1 cellular context compared by ENCODE assay signal in genomic region chr10:95573953-95574604, GRCh38.
TF ChIP-seq lines count a peak whose summit lies in the region.

No MANE protein-coding gene starts in this region.

TF ChIP-seq in GM12878, 131 proteins besides CTCF, POLR2A, EP300 and RAD21:
- TF ChIP-seq TAF1 (IDR thresholded peaks at IDR 0.05; ENCODE audit: borderline replicate concordance, low read depth, low read length) (no peak), BACH1 (IDR thresholded peaks at IDR 0.05; ENCODE audit: borderline replicate concordance) (no peak), STAT1 (conservative IDR thresholded peaks at IDR 0.05) (no peak), SUPT20H (IDR thresholded peaks at IDR 0.05; ENCODE audit: borderline replicate concordance, control insufficient read depth, low read depth, low read length) (no peak), LARP7 (IDR thresholded peaks at IDR 0.05) (no peak), RELB (IDR thresholded peaks at IDR 0.05; ENCODE audit: low read depth) (no peak)
